ENCODE assay signal across 22 cellular contexts in genomic region chr5:40359093-40359492, GRCh38.
"Had no signal": no experiment of that assay in that cellular context is flagged by ENCODE, and none has a peak within 500 bp of the region (broad histone marks: within the 10 kb centered on the region; RNA-seq: fewer than 3 reads in every experiment).

No MANE protein-coding gene starts in this region.

- H3K4me1 Mint-ChIP-seq: endodermal cell; nephron progenitor cell; stimulated activated naive B cell treated with anti-CD40 and anti-IgM and Interleukin-4, amounts not matched to agents 10 μg/mL and 1 μg/mL and 100 μg/mL, for 72 hours had no signal

- H3K36me3 Mint-ChIP-seq: stimulated activated naive B cell treated with anti-CD40 and anti-IgM and Interleukin-4, amounts not matched to agents 10 μg/mL and 1 μg/mL and 100 μg/mL, for 72 hours had no signal

- H3K36me3 ChIP-seq: right lobe of liver, spleen, thoracic aorta, transverse colon had no signal

- H3K4me3 Mint-ChIP-seq: endodermal cell; nephron progenitor cell; stimulated activated naive B cell treated with anti-CD40 and anti-IgM and Interleukin-4, amounts not matched to agents 10 μg/mL and 1 μg/mL and 100 μg/mL, for 72 hours; stimulated activated naive CD8-positive, alpha-beta T cell treated with anti-CD3 and anti-CD28 coated beads, Interleukin-15, amount 100 ng/mL, for 72 hours had no signal

- H3K27ac ChIP-seq: hepatocyte, psoas muscle, right lobe of liver, spleen, thoracic aorta, transverse colon had no signal

- H3K4me1 ChIP-seq: psoas muscle, right lobe of liver had no signal

- H2AFZ ChIP-seq: hepatocyte had no signal

- ATAC-seq: left colon; left ventricle myocardium superior; psoas muscle; right lobe of liver; stimulated activated naive B cell treated with anti-CD40 and anti-IgM and Interleukin-4, amounts not matched to agents 10 μg/mL and 1 μg/mL and 100 μg/mL, for 72 hours; stimulated activated naive CD8-positive, alpha-beta T cell treated with anti-CD3 and anti-CD28 coated beads, Interleukin-15, amount 100 ng/mL, for 72 hours had no signal

- H3K27me3 ChIP-seq: hepatocyte, right lobe of liver, spleen, transverse colon had no signal

- H3K27ac Mint-ChIP-seq: endodermal cell; nephron progenitor cell; stimulated activated naive B cell treated with anti-CD40 and anti-IgM and Interleukin-4, amounts not matched to agents 10 μg/mL and 1 μg/mL and 100 μg/mL, for 72 hours; stimulated activated naive CD8-positive, alpha-beta T cell treated with anti-CD3 and anti-CD28 coated beads, Interleukin-15, amount 100 ng/mL, for 72 hours had no signal

- DNase-seq: dermis blood vessel endothelial cell; endodermal cell; foreskin melanocyte; head of caudate nucleus; left colon; left ventricle myocardium superior; mesenchymal stem cell; midbrain; nephron progenitor cell; psoas muscle; retina; right lobe of liver; spleen; stimulated activated CD4-positive, alpha-beta T cell treated with anti-CD3 and anti-CD28 coated beads, Interleukin-15, amount 100 ng/mL, for 24 hours; stimulated activated CD4-positive, alpha-beta T cell treated with anti-CD3 and anti-CD28 coated beads, Interleukin-1b, Interleukin-23, amount 100 ng/mL, for 48 hours; stimulated activated CD4-positive, alpha-beta T cell treated with anti-CD3 and anti-CD28 coated beads, Interleukin-4, amount 100 ng/mL, for 24 hours; stimulated activated naive B cell treated with anti-CD40 and anti-IgM and Interleukin-4, amounts not matched to agents 10 μg/mL and 1 μg/mL and 100 μg/mL, for 72 hours; stimulated activated naive CD8-positive, alpha-beta T cell treated with anti-CD3 and anti-CD28 coated beads, Interleukin-15, amount 100 ng/mL, for 72 hours; transverse colon had no signal

- H3K79me2 ChIP-seq: hepatocyte had no signal

- H3K4me2 ChIP-seq: hepatocyte had no signal

- H3K9me3 ChIP-seq: psoas muscle, right lobe of liver, thoracic aorta, transverse colon had no signal

- H3K27me3 Mint-ChIP-seq: stimulated activated naive B cell treated with anti-CD40 and anti-IgM and Interleukin-4, amounts not matched to agents 10 μg/mL and 1 μg/mL and 100 μg/mL, for 72 hours; stimulated activated naive CD8-positive, alpha-beta T cell treated with anti-CD3 and anti-CD28 coated beads, Interleukin-15, amount 100 ng/mL, for 72 hours had no signal

- H3K4me3 ChIP-seq: hepatocyte, lung, psoas muscle, right lobe of liver, spleen, thoracic aorta, transverse colon had no signal
